ENCODE assay signal across 1 cellular context in the genomic region with DNA sequence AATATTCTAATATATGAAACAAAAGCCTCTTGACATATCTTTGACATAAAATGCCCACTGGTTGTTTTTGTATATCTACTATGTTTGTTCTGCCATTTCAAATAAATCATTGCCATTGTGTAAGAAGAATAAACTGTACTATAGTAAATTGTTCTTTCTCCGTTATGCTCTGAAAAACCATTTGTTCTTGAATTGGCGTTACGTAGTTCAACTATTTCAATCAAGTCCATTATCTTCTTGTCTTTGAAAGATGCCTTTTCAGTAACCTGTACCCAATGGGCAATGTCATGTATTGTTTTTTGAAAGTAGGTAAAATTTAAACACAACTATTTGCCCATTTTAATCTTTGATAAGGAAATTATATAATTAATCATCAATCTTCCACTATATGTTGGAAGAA.
TF ChIP-seq lines count a peak whose summit lies in the region.

No MANE protein-coding gene starts in this region.

TF ChIP-seq in HEK293, 187 proteins besides CTCF, POLR2A, EP300 and RAD21 (continued from another document):
- TF ChIP-seq, protein P1, sequence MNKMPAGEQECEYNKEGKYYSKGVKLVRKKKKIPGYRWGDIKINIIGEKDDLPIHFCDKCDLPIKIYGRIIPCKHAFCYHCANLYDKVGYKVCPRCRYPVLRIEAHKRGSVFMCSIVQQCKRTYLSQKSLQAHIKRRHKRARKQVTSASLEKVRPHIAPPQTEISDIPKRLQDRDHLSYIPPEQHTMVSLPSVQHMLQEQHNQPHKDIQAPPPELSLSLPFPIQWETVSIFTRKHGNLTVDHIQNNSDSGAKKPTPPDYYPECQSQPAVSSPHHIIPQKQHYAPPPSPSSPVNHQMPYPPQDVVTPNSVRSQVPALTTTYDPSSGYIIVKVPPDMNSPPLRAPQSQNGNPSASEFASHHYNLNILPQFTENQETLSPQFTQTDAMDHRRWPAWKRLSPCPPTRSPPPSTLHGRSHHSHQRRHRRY (tag by site-specific recombination; IDR thresholded peaks at IDR 0.05): no peak
- TF ChIP-seq OSR2 (tag by site-specific recombination; IDR thresholded peaks at IDR 0.05): no peak
TF ChIP-seq in HEK293: peak in this region for 0.
